Comparison of ENCODE assay signal across 25 cellular contexts in the genomic region with DNA sequence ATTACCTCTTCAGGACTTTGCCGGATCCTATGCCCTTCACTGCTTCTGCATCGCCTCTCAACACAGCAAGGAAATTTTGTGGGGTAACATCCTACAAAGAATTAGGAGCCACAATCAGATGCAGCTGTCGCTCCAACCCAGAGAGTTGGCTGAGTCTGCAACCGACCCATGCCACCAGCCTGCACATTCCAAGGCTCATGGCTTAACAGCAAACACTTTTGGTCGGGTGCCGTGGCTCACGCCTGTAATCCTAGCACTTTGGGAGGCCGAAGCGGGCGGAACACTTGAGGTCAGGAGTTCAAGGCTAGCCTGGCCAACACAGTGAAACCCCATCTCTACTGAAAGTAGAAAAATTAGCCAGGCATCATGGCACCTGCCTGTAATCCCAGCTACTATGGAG. TPM values are rescaled to one million over a fixed set of nuclear protein-coding genes. Genes with fewer than 3 reads are reported as not detected.
"Had no signal": no experiment of that assay in that cellular context is flagged by ENCODE, and none has a peak within 500 bp of the region (broad histone marks: within the 10 kb centered on the region; RNA-seq: fewer than 3 reads in every experiment).

No MANE protein-coding gene starts in this region.

- H3K9me3 Mint-ChIP-seq: mesothelial cell of epicardium; naive thymus-derived CD4-positive, alpha-beta T cell; natural killer cell treated with Interleukin-12 subunit alpha and Interleukin-12 subunit beta and Interleukin-15 and Interleukin-18, amount 100 ng/mL, for 72 hours; stimulated activated memory B cell treated with anti-CD40 and anti-IgM and Interleukin-4, amounts not matched to agents 10 μg/mL and 1 μg/mL and 100 μg/mL, for 72 hours; stimulated activated naive CD8-positive, alpha-beta T cell treated with anti-CD3 and anti-CD28 coated beads, Interleukin-15, amount 100 ng/mL, for 72 hours; type B pancreatic cell had no signal

- DNase-seq: heart right ventricle; islet precursor cell; left ventricle myocardium inferior; mesendoderm; naive thymus-derived CD4-positive, alpha-beta T cell; nucleus accumbens; pancreas; right lobe of liver; small intestine; stimulated activated CD4-positive, alpha-beta T cell treated with anti-CD3 and anti-CD28 coated beads, Interleukin-1b, Interleukin-23, amount 100 ng/mL, for 48 hours; stimulated activated CD4-positive, alpha-beta T cell treated with anti-CD3 and anti-CD28 coated beads, Interleukin-2, amount 100 ng/mL, for 48 hours; stimulated activated CD4-positive, alpha-beta T cell treated with anti-CD3 and anti-CD28 coated beads, Interleukin-4, amount 100 ng/mL, for 4 hours; stimulated activated CD8-positive, alpha-beta memory T cell treated with anti-CD3 and anti-CD28 coated beads, Interleukin-4, amount 100 ng/mL, for 48 hours; stimulated activated naive CD4-positive, alpha-beta T cell treated with Interleukin-2 at 50 U/mL for 16 hours; stimulated activated naive CD8-positive, alpha-beta T cell treated with anti-CD3 and anti-CD28 coated beads, Interleukin-15, amount 100 ng/mL, for 72 hours; substantia nigra; uterus had no signal

- H3K27me3 Mint-ChIP-seq: natural killer cell treated with Interleukin-12 subunit alpha and Interleukin-12 subunit beta and Interleukin-15 and Interleukin-18, amount 100 ng/mL, for 72 hours; stimulated activated memory B cell treated with anti-CD40 and anti-IgM and Interleukin-4, amounts not matched to agents 10 μg/mL and 1 μg/mL and 100 μg/mL, for 72 hours; stimulated activated naive CD8-positive, alpha-beta T cell treated with anti-CD3 and anti-CD28 coated beads, Interleukin-15, amount 100 ng/mL, for 72 hours; type B pancreatic cell had no signal

- H3K36me3 ChIP-seq: pancreas, uterus had no signal

- ATAC-seq: heart right ventricle; naive thymus-derived CD4-positive, alpha-beta T cell; natural killer cell treated with Interleukin-12 subunit alpha and Interleukin-12 subunit beta and Interleukin-15 and Interleukin-18, amount 100 ng/mL, for 72 hours; pancreas; right lobe of liver; stimulated activated memory B cell treated with anti-CD40 and anti-IgM and Interleukin-4, amounts not matched to agents 10 μg/mL and 1 μg/mL and 100 μg/mL, for 72 hours; stimulated activated naive CD8-positive, alpha-beta T cell treated with anti-CD3 and anti-CD28 coated beads, Interleukin-15, amount 100 ng/mL, for 72 hours had no signal

- H3K9me3 ChIP-seq: left ventricle myocardium inferior, pancreas, prostate gland, right lobe of liver, tibial nerve, uterus had no signal

- H3K27ac Mint-ChIP-seq: mesothelial cell of epicardium; natural killer cell treated with Interleukin-12 subunit alpha and Interleukin-12 subunit beta and Interleukin-15 and Interleukin-18, amount 100 ng/mL, for 72 hours; stimulated activated memory B cell treated with anti-CD40 and anti-IgM and Interleukin-4, amounts not matched to agents 10 μg/mL and 1 μg/mL and 100 μg/mL, for 72 hours; stimulated activated naive CD8-positive, alpha-beta T cell treated with anti-CD3 and anti-CD28 coated beads, Interleukin-15, amount 100 ng/mL, for 72 hours; type B pancreatic cell had no signal

- H3K27ac ChIP-seq: heart right ventricle, hepatocyte, left ventricle myocardium inferior, pancreas, prostate gland, right lobe of liver, tibial nerve, uterus had no signal

- H3K4me3 ChIP-seq: heart right ventricle, hepatocyte, left ventricle myocardium inferior, lung, pancreas, prostate gland, right lobe of liver, tibial nerve, uterus had no signal

- H3K36me3 Mint-ChIP-seq: natural killer cell treated with Interleukin-12 subunit alpha and Interleukin-12 subunit beta and Interleukin-15 and Interleukin-18, amount 100 ng/mL, for 72 hours had no signal

- H3K4me3 Mint-ChIP-seq: mesothelial cell of epicardium; naive thymus-derived CD4-positive, alpha-beta T cell; natural killer cell treated with Interleukin-12 subunit alpha and Interleukin-12 subunit beta and Interleukin-15 and Interleukin-18, amount 100 ng/mL, for 72 hours; stimulated activated memory B cell treated with anti-CD40 and anti-IgM and Interleukin-4, amounts not matched to agents 10 μg/mL and 1 μg/mL and 100 μg/mL, for 72 hours; stimulated activated naive CD8-positive, alpha-beta T cell treated with anti-CD3 and anti-CD28 coated beads, Interleukin-15, amount 100 ng/mL, for 72 hours; type B pancreatic cell had no signal

- H3K4me1 Mint-ChIP-seq: stimulated activated naive CD8-positive, alpha-beta T cell treated with anti-CD3 and anti-CD28 coated beads, Interleukin-15, amount 100 ng/mL, for 72 hours had no signal

- H3K4me1 ChIP-seq: prostate gland, right lobe of liver, uterus had no signal

- H2AFZ ChIP-seq: hepatocyte had no signal

- H3K4me2 ChIP-seq: hepatocyte had no signal

- H3K27me3 ChIP-seq: heart right ventricle, hepatocyte, pancreas, right lobe of liver, tibial nerve, uterus had no signal

RNA-seq across cellular contexts. Expression of a gene that starts 32.3 kb away (rescaled TPM):
- total RNA-seq: natural killer cell treated with Interleukin-12 subunit alpha and Interleukin-12 subunit beta and Interleukin-15 and Interleukin-18, amount 100 ng/mL, for 72 hours had no signal
